In the genomic region with DNA sequence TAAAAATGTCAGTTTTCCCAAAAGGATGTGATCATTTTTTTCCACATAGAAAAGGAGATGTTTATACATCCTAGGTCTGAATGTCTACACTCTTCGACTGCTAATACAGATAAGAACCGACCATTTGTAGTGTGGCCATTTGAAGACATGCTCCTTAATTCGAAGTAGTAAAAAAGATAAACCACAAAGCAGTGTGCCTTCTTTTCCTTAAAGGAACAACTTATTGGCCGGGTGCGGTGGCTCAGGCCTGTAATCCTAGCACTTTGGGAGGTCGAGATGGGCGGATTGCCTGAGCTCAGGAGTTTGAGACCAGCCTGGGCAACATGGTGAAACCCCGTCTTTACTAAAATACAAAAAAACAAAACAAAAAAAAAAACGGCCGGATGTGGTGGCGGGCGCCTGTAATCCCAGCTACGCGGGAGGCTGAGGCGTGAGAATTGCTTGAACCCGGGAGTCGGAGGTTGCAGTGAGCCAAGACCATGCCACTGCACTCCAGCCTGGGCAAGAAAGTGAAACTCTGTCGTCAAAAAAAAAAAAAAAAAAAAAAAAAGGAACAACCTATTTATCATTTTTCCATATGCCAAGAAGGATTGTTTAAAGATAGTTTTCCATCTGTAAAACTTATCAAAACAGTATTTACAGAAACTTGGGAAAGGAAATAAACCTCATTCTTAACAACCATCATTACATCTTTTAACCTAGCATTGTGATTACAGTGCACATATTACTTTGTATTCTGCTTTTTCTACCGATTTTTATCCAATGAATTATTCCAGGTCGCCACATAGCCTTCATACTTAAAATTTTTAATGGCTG, we compare ENCODE assay signal across 9 cellular contexts. TPM values are rescaled to one million over a fixed set of nuclear protein-coding genes. Genes with fewer than 3 reads are reported as not detected.
A peak's percentile ranks its signal among the peaks of the same experiment; 100 is the strongest.
DNase-seq lines count a peak whose midpoint lies in the region; ATAC-seq and TF ChIP-seq lines count a peak whose summit lies in the region.
"Had no signal": no experiment of that assay in that cellular context is flagged by ENCODE, and none has a peak within 500 bp of the region (broad histone marks: within the 10 kb centered on the region; RNA-seq: fewer than 3 reads in every experiment).

No MANE protein-coding gene starts in this region.

- H3K4me2 ChIP-seq in parathyroid adenoma (ENCODE audit: low read length), result no peak overlapping the region

- peak overlapping the region; percentile 91 for H2AFZ ChIP-seq in parathyroid adenoma

- H3K4me1 ChIP-seq in Panc1 (ENCODE audit: control insufficient read depth, insufficient read depth, low read length) (peaks cover 6% of the 10 kb centered on the region), parathyroid adenoma (no peaks in the 10 kb centered on the region)
- H3K4me1 ChIP-seq in effector memory CD4-positive, alpha-beta T cell (ENCODE audit: control insufficient read depth, insufficient read depth, low read length, poor library complexity, severe bottlenecking), result peaks cover 5% of the 10 kb centered on the region

- in situ Hi-C loops in Panc1 (cut with HindIII; ENCODE audit: low pct_unique_long_range_greater_than_20kb, low sequenced_read_pairs), result no loop called here

- POLR2A ChIA-PET in Panc1 (lab: Charles Lee), result no interaction called here

- CTCF ChIA-PET in Panc1 (lab: Charles Lee), result no interaction called here

- H3K27ac ChIP-seq in Panc1 (ENCODE audit: low read length), result peak overlapping the region; percentile 96
- H3K27ac ChIP-seq in effector memory CD4-positive, alpha-beta T cell (ENCODE audit: insufficient read depth, low read length, poor library complexity, severe bottlenecking), result peak overlapping the region; percentile 64
- H3K27ac ChIP-seq in parathyroid adenoma, result no peak overlapping the region

- TF ChIP-seq CTCF in GM12865 (IDR thresholded peaks at IDR 0.05; ENCODE audit: insufficient read depth, low read depth, low read length, missing control alignments) (no peak), Panc1 (IDR thresholded peaks at IDR 0.05) (no peak), parathyroid adenoma (IDR thresholded peaks at IDR 0.05) (no peak)

- no peaks in the 10 kb centered on the region for H3K79me2 ChIP-seq in parathyroid adenoma

- ATAC-seq in Panc1, result no peak

- H3K27me3 ChIP-seq in Panc1 (ENCODE audit: control insufficient read depth, insufficient read depth, low read length) (no peaks in the 10 kb centered on the region), parathyroid adenoma (ENCODE audit: control insufficient read depth, insufficient read depth, low read length) (no peaks in the 10 kb centered on the region)
- no peaks in the 10 kb centered on the region for H3K27me3 ChIP-seq in effector memory CD4-positive, alpha-beta T cell (replicated peaks; ENCODE audit: control insufficient read depth, insufficient read depth, low read length, poor library complexity, severe bottlenecking)

- H3K9me3 ChIP-seq in Panc1 (ENCODE audit: control insufficient read depth, insufficient read depth, low read depth, low read length) (no peaks in the 10 kb centered on the region), parathyroid adenoma (ENCODE audit: control insufficient read depth, low read length) (no peaks in the 10 kb centered on the region)
- H3K9me3 ChIP-seq in effector memory CD4-positive, alpha-beta T cell (ENCODE audit: control insufficient read depth, low read length), result no peaks in the 10 kb centered on the region

- intact Hi-C loops in Panc1 (cut with micrococcal nuclease; ENCODE audit: unreplicated experiment), result no loop called here
- intact Hi-C loops in head of caudate nucleus (cut with DNase I), result no loop called here

- H3K9ac ChIP-seq in parathyroid adenoma, result no peak overlapping the region

- no peaks in the 10 kb centered on the region for H3K36me3 ChIP-seq in Panc1 (ENCODE audit: control insufficient read depth, insufficient read depth, low read length)
- H3K36me3 ChIP-seq in effector memory CD4-positive, alpha-beta T cell (ENCODE audit: control insufficient read depth, insufficient read depth, low read length), result no peaks in the 10 kb centered on the region
- H3K36me3 ChIP-seq in parathyroid adenoma (ENCODE audit: control insufficient read depth, insufficient read depth, low read length), result no peaks in the 10 kb centered on the region

- peak overlapping the region; percentile 52 for H3K4me3 ChIP-seq in GM12865 (ENCODE audit: low read depth, low read length)
- peak overlapping the region; percentile 79 to 81 for H3K4me3 ChIP-seq in Panc1 (ENCODE audit: low read depth in 2 of 2, low read length in 2 of 2)
- peak overlapping the region; percentile 40 for H3K4me3 ChIP-seq in effector memory CD4-positive, alpha-beta T cell (ENCODE audit: insufficient read depth, low read depth, low read length, poor library complexity, severe bottlenecking)
- no peak overlapping the region for H3K4me3 ChIP-seq in parathyroid adenoma (ENCODE audit: low read depth, low read length)

- no TSS peak for BruUV-seq in Panc1 (replicated peaks; lab: Mats Ljungman, UMichigan)

- DNase-seq in GM12865 (ENCODE audit: low read depth) (no peak), Panc1 (ENCODE audit: low read depth, low spot score) (no peak), dermis blood vessel endothelial cell (no peak), head of caudate nucleus (no peak), NCI-H526 treated with DMSO at 0.1 percent for 48 hours (lab: John Stamatoyannopoulos, UW) (no peak), A172 (ENCODE audit: low spot score) (no peak)
- DNase-seq in effector memory CD4-positive, alpha-beta T cell, result peak in 1 of 3 donors; percentile 0
- DNase-seq: NCI-H1694 treated with DMSO at 0.1 percent for 48 hours had no signal

RNA-seq across cellular contexts. Expression of gene INTS6L, which starts 2.6 kb away (rescaled TPM):
- total RNA-seq in Panc1 (2021; ENCODE audit: unreplicated experiment) (19.6 TPM), dermis blood vessel endothelial cell (3.3 and 4.6 TPM in 2 replicates)
- 8.9 TPM for polyA plus RNA-seq in Panc1 (2012; ENCODE audit: insufficient read length)
- 0.14 and 0.38 TPM in 2 replicates for total RNA-seq in A172 (2014; rRNA removed; shearing (Covaris generic))
